Comparison of ENCODE assay signal across 21 cellular contexts in genomic region chr11:20450829-20451228, GRCh38.
A peak's percentile ranks its signal among the peaks of the same experiment; 100 is the strongest.
DNase-seq lines count a peak whose midpoint lies in the region; ATAC-seq, FAIRE-seq and TF ChIP-seq lines count a peak whose summit lies in the region.
"Had no signal": no experiment of that assay in that cellular context is flagged by ENCODE, and none has a peak within 500 bp of the region (broad histone marks: within the 10 kb centered on the region; RNA-seq: fewer than 3 reads in every experiment).

No MANE protein-coding gene starts in this region.

- H3K4me1 ChIP-seq in K562 (replicated peaks in 1 of 2; ENCODE audit: control insufficient read depth in 2 of 2, insufficient read depth in 2 of 2, low read length in 2 of 2), result peaks cover 0 to 6% of the 10 kb centered on the region in 2 experiments; a peak in 2 of 5 replicates

- H3K9me3 Mint-ChIP-seq in natural killer cell treated with Interleukin-12 subunit alpha and Interleukin-12 subunit beta and Interleukin-15 and Interleukin-18, amount 100 ng/mL, for 72 hours, result no peaks in the 10 kb centered on the region
- no peaks in the 10 kb centered on the region for H3K9me3 Mint-ChIP-seq in natural killer cell
- H3K9me3 Mint-ChIP-seq: CD14-positive monocyte; CD8-positive, alpha-beta T cell had no signal

- no peaks in the 10 kb centered on the region for H3K36me3 Mint-ChIP-seq in natural killer cell treated with Interleukin-12 subunit alpha and Interleukin-12 subunit beta and Interleukin-15 and Interleukin-18, amount 100 ng/mL, for 72 hours
- no peaks in the 10 kb centered on the region for H3K36me3 Mint-ChIP-seq in natural killer cell

- no peaks in the 10 kb centered on the region for H3K27me3 Mint-ChIP-seq in natural killer cell treated with Interleukin-12 subunit alpha and Interleukin-12 subunit beta and Interleukin-15 and Interleukin-18, amount 100 ng/mL, for 72 hours
- H3K27me3 Mint-ChIP-seq in natural killer cell (ENCODE audit: low read depth in 2 of 2), result no peaks in the 10 kb centered on the region
- H3K27me3 Mint-ChIP-seq: B cell had no signal

- H3K4me3 Mint-ChIP-seq in natural killer cell treated with Interleukin-12 subunit alpha and Interleukin-12 subunit beta and Interleukin-15 and Interleukin-18, amount 100 ng/mL, for 72 hours, result peak overlapping the region; percentile 34
- H3K4me3 Mint-ChIP-seq in natural killer cell, result no peak overlapping the region
- H3K4me3 Mint-ChIP-seq: B cell; CD8-positive, alpha-beta T cell had no signal

- POLR2A ChIA-PET in K562 (lab: Yijun Ruan, JAX), result interaction anchor here (0.6 kb wide), 1 partner anchor 16 kb away, joined by 3 read pairs; no protein-coding TSS in a partner anchor

- no peaks in the 10 kb centered on the region for H3K27me3 ChIP-seq in K562 (ENCODE audit: control insufficient read depth in 2 of 2, insufficient read depth in 2 of 2, low read length in 2 of 2)

- TF ChIP-seq POLR2A in K562 (conservative IDR thresholded peaks at IDR 0.05), result no peak

- in situ Hi-C loops in K562 (cut with MboI), result no loop called here

- no peak overlapping the region for H3K9ac ChIP-seq in K562 (ENCODE audit: insufficient read depth in 1 of 2, low read depth in 2 of 2, low read length in 2 of 2)

- no peak overlapping the region for H2AFZ ChIP-seq in K562 (ENCODE audit: low read depth, low read length)

- ATAC-seq in natural killer cell treated with Interleukin-12 subunit alpha and Interleukin-12 subunit beta and Interleukin-15 and Interleukin-18, amount 100 ng/mL, for 72 hours, result peak in 1 of 2 donors; percentile 66
- ATAC-seq in natural killer cell (no peak), K562 (peak; percentile 70), GM21381 (IDR thresholded peaks at IDR 0.05; ENCODE audit: unreplicated experiment) (no peak)
- ATAC-seq: CD8-positive, alpha-beta T cell; HepG2 had no signal

- H3K27ac ChIP-seq in K562 (ENCODE audit: extremely low read depth, low read depth, low read length), result no peak overlapping the region

- TF ChIP-seq CTCF in natural killer cell (IDR thresholded peaks at IDR 0.05) (no peak), LNCaP clone FGC (IDR thresholded peaks at IDR 0.05; ENCODE audit: control insufficient read depth, extremely low read depth, insufficient read depth) (no peak), K562 (IDR thresholded peaks at IDR 0.05 in 2 of 3, conservative IDR thresholded peaks at IDR 0.05 in 1 of 3; ENCODE audit: insufficient read depth in 2 of 3, low read depth in 1 of 3, low read length in 3 of 3) (no peak)

- intact Hi-C loops in natural killer cell (cut with micrococcal nuclease) (no loop called here), K562 (cut with micrococcal nuclease) (no loop called here)

- peaks cover 54% of the 10 kb centered on the region for H3K36me3 ChIP-seq in K562 (ENCODE audit: control insufficient read depth, insufficient read depth, low read length)

- FAIRE-seq in K562 (lab: Jason Lieb, UNC), result no peak
- FAIRE-seq: A204.1, D721Med, GM12892, HepG2, HTR-8/SVneo had no signal

- no peak for TF ChIP-seq RAD21 in K562 (CRISPR knock-in tag; conservative IDR thresholded peaks at IDR 0.05 in 1 of 2, IDR thresholded peaks at IDR 0.05 in 1 of 2)

- BruUV-seq in K562 (replicated peaks; lab: Mats Ljungman, UMichigan), result no TSS peak

- H3K4me2 ChIP-seq in K562 (ENCODE audit: insufficient read depth, low read length), result no peak overlapping the region

- H3K27ac Mint-ChIP-seq in natural killer cell treated with Interleukin-12 subunit alpha and Interleukin-12 subunit beta and Interleukin-15 and Interleukin-18, amount 100 ng/mL, for 72 hours, result peak overlapping the region in 1 of 2 donors; percentile 26
- H3K27ac Mint-ChIP-seq in natural killer cell, result peak overlapping the region in 1 of 2 donors; percentile 34
- H3K27ac Mint-ChIP-seq: B cell, CD14-positive monocyte had no signal

- H3K79me2 ChIP-seq in K562 (ENCODE audit: control insufficient read depth, insufficient read depth, low read length), result peaks cover 4% of the 10 kb centered on the region; the same call in 1 of the 3 replicates

- no peak overlapping the region for H3K4me3 ChIP-seq in LNCaP clone FGC (ENCODE audit: low read depth, low read length)
- no peak overlapping the region for H3K4me3 ChIP-seq in K562
- H3K4me3 ChIP-seq: HAP-1 had no signal

- H4K20me1 ChIP-seq in K562 (replicated peaks; ENCODE audit: control insufficient read depth, insufficient read depth, low read length), result no peaks in the 10 kb centered on the region

- H3K4me1 Mint-ChIP-seq in natural killer cell treated with Interleukin-12 subunit alpha and Interleukin-12 subunit beta and Interleukin-15 and Interleukin-18, amount 100 ng/mL, for 72 hours (ENCODE audit: low read depth in 2 of 2), result peaks cover 7 to 11% of the 10 kb centered on the region in 2 donors
- peaks cover 11 to 13% of the 10 kb centered on the region in 2 donors for H3K4me1 Mint-ChIP-seq in natural killer cell

- no peak for TF ChIP-seq EP300 in K562 (IDR thresholded peaks at IDR 0.05; ENCODE audit: low read length)

- H3K9me3 ChIP-seq in K562 (replicated peaks; ENCODE audit: control insufficient read depth, insufficient read depth, low read depth, low read length), result no peaks in the 10 kb centered on the region
- H3K9me3 ChIP-seq: HAP-1 had no signal

- 48% methylated on average over 2 of the region's 2 CpGs for WGBS in K562 (ENCODE audit: insufficient coverage, low coverage, missing lambda C conversion rate)

- CTCF ChIA-PET in K562 (lab: Yijun Ruan, JAX; ENCODE audit: low intra/inter-chr PET ratio), result no interaction called here

- H3K9me1 ChIP-seq in K562 (ENCODE audit: control insufficient read depth, insufficient read depth, low read length), result no peaks in the 10 kb centered on the region

- no peak for DNase-seq in natural killer cell treated with Interleukin-12 subunit alpha and Interleukin-12 subunit beta and Interleukin-15 and Interleukin-18, amount 100 ng/mL, for 72 hours (ENCODE audit: low spot score)
- DNase-seq in natural killer cell (no peak), LNCaP clone FGC (ENCODE audit: low read depth) (peak; percentile 30), K562 (ENCODE audit: extremely low read depth in 1 of 4, low spot score in 3 of 4) (no peak)
- DNase-seq in effector CD8-positive, alpha-beta T cell (lab: John Stamatoyannopoulos, UW), result no peak
- no peak for DNase-seq in NK-92 treated with Interleukin-12 subunit alpha and Interleukin-12 subunit beta, amount 100 ng/mL, for 24 hours (lab: John Stamatoyannopoulos, UW)
- DNase-seq: CD8-positive, alpha-beta T cell; COR-L47; DMS153; DMS79 treated with DMSO at 0.1 percent for 48 hours; GDM1; GOT3 had no signal

TF ChIP-seq in K562, 482 proteins besides CTCF, POLR2A, EP300 and RAD21:
- TF ChIP-seq FOXM1 (IDR thresholded peaks at IDR 0.05; ENCODE audit: low read depth) (no peak), FOXM1 (CRISPR knock-in tag; IDR thresholded peaks at IDR 0.05; ENCODE audit: low read depth) (no peak), FIP1L1 (IDR thresholded peaks at IDR 0.05; ENCODE audit: low read depth, low read length, poor library complexity, severe bottlenecking) (no peak), SREBF2 (CRISPR knock-in tag; IDR thresholded peaks at IDR 0.05) (no peak), ZBTB33 (CRISPR knock-in tag; IDR thresholded peaks at IDR 0.05) (no peak), YY1 (IDR thresholded peaks at IDR 0.05; ENCODE audit: borderline replicate concordance in 1 of 3, control insufficient read depth in 1 of 3, extremely low read depth in 1 of 3, insufficient read depth in 3 of 3, insufficient read length in 1 of 3, insufficient replicate concordance in 2 of 3, low read depth in 1 of 3, low read length in 2 of 3) (no peak), ZFPM2 (CRISPR knock-in tag; IDR thresholded peaks at IDR 0.05) (no peak), ZNF23 (CRISPR knock-in tag; IDR thresholded peaks at IDR 0.05) (no peak), ZNF512 (tag; IDR thresholded peaks at IDR 0.05) (no peak)
